16 cellular contexts compared by ENCODE assay signal in genomic region chr4:996994-997374, GRCh38. TPM values are rescaled to one million over a fixed set of nuclear protein-coding genes. Genes with fewer than 3 reads are reported as not detected.
A peak's percentile ranks its signal among the peaks of the same experiment; 100 is the strongest.
DNase-seq lines count a peak whose midpoint lies in the region; ATAC-seq, FAIRE-seq and TF ChIP-seq lines count a peak whose summit lies in the region.
"Had no signal": no experiment of that assay in that cellular context is flagged by ENCODE, and none has a peak within 500 bp of the region (broad histone marks: within the 10 kb centered on the region; RNA-seq: fewer than 3 reads in every experiment).

No MANE protein-coding gene starts in this region.

- H2AK5ac ChIP-seq in H1 (ENCODE audit: low read depth, low read length), result no peak overlapping the region
- H2AK5ac ChIP-seq in neuronal stem cell (ENCODE audit: low read depth, low read length), result peak overlapping the region; percentile 84

- H3K23ac ChIP-seq in H1 (ENCODE audit: insufficient read length), result no peak overlapping the region
- H3K23ac ChIP-seq in neuronal stem cell (ENCODE audit: low read depth, low read length, poor library complexity), result no peak overlapping the region

- peaks cover 65% of the 10 kb centered on the region for H3K27me3 Mint-ChIP-seq in stimulated activated naive CD8-positive, alpha-beta T cell treated with anti-CD3 and anti-CD28 coated beads, Interleukin-15, amount 100 ng/mL, for 72 hours

- H2AFZ ChIP-seq in H1 (ENCODE audit: low read length) (no peak overlapping the region), neuronal stem cell (ENCODE audit: low read length) (peak overlapping the region; percentile 88)

- H3K4me3 ChIP-seq in H1 (ENCODE audit: extremely low read depth in 1 of 4, insufficient read depth in 2 of 4, low read depth in 3 of 4, low read length in 4 of 4) (peak overlapping the region in 2 of 4 experiments; percentile 15 to 60; a peak in 4 of 8 replicates), neuronal stem cell (ENCODE audit: low read length in 2 of 2) (no peak overlapping the region)
- H3K4me3 ChIP-seq: GM12878 had no signal

- no peak overlapping the region for H3K9ac ChIP-seq in H1 (replicated peaks in 1 of 4; ENCODE audit: extremely low read depth in 1 of 4, low read depth in 3 of 4, low read length in 3 of 4)
- H3K9ac ChIP-seq in neuronal stem cell (ENCODE audit: low read depth, low read length, poor library complexity), result no peak overlapping the region
- H3K9ac ChIP-seq: KMS-11 had no signal

- no peak overlapping the region for H2BK15ac ChIP-seq in H1 (ENCODE audit: low read length)
- H2BK15ac ChIP-seq in neuronal stem cell (ENCODE audit: low read length), result no peak overlapping the region

- peak overlapping the region; percentile 38 to 74; a peak in 3 of 4 replicates for H3K4me2 ChIP-seq in H1 (ENCODE audit: insufficient read depth in 1 of 2, low read depth in 2 of 2, low read length in 2 of 2)
- peak overlapping the region; percentile 69 for H3K4me2 ChIP-seq in neuronal stem cell (ENCODE audit: insufficient read depth, low read length, poor library complexity, severe bottlenecking)
- H3K4me2 ChIP-seq: KMS-11 had no signal

- CTCF ChIA-PET in H1 (lab: Charles Lee; ENCODE audit: partially characterized antibody), result no interaction called here

- H3K9me3 Mint-ChIP-seq in stimulated activated naive CD8-positive, alpha-beta T cell treated with anti-CD3 and anti-CD28 coated beads, Interleukin-15, amount 100 ng/mL, for 72 hours, result no peaks in the 10 kb centered on the region

- peak; percentile 8 for ATAC-seq in stimulated activated naive CD8-positive, alpha-beta T cell treated with anti-CD3 and anti-CD28 coated beads, Interleukin-15, amount 100 ng/mL, for 72 hours
- ATAC-seq in stimulated activated naive CD8-positive, alpha-beta T cell treated with anti-CD3 and anti-CD28 coated beads, Interleukin-15, Interleukin-2, amounts not matched to agents 100 U/mL and 50 U/mL, for 24 hours, result no peak
- no peak for ATAC-seq in HG03521 (IDR thresholded peaks at IDR 0.05; ENCODE audit: unreplicated experiment)
- ATAC-seq: GM12878 had no signal

- TF ChIP-seq RAD21 in H1 (IDR thresholded peaks at IDR 0.05 in 1 of 2, conservative IDR thresholded peaks at IDR 0.05 in 1 of 2; ENCODE audit: low read depth in 2 of 2, low read length in 2 of 2), result no peak

- TF ChIP-seq CTCF in H1 (IDR thresholded peaks at IDR 0.05; ENCODE audit: control extremely low read depth in 1 of 3, insufficient read depth in 1 of 3, low read depth in 1 of 3, low read length in 3 of 3), result no peak

- H2BK120ac ChIP-seq in H1 (replicated peaks; ENCODE audit: low read depth, low read length) (no peak overlapping the region), neuronal stem cell (ENCODE audit: low read depth, low read length) (no peak overlapping the region)

- no peaks in the 10 kb centered on the region for H3K79me1 ChIP-seq in H1 (ENCODE audit: low read depth, low read length)
- peaks cover 2% of the 10 kb centered on the region for H3K79me1 ChIP-seq in neuronal stem cell (ENCODE audit: low read depth, low read length)

- H3K56ac ChIP-seq in H1 (replicated peaks; ENCODE audit: insufficient read length, low read depth, low read length), result no peak overlapping the region

- DNase-seq in stimulated activated naive CD8-positive, alpha-beta T cell treated with anti-CD3 and anti-CD28 coated beads, Interleukin-15, amount 100 ng/mL, for 72 hours, result no peak
- no peak for DNase-seq in stimulated activated naive CD8-positive, alpha-beta T cell treated with anti-CD3 and anti-CD28 coated beads, Interleukin-15, Interleukin-2, amounts not matched to agents 100 U/mL and 50 U/mL, for 24 hours
- DNase-seq in H1 (ENCODE audit: low read depth in 1 of 2, low spot score in 2 of 2) (no peak), neuronal stem cell (ENCODE audit: low spot score) (no peak), cerebellum (ENCODE audit: low spot score) (no peak), kidney tubule cell (ENCODE audit: low spot score) (no peak)
- no peak for DNase-seq in stimulated activated CD8-positive, alpha-beta memory T cell treated with anti-CD3 and anti-CD28 coated beads, Interleukin-4, amount 100 ng/mL, for 48 hours
- DNase-seq: NCI-H1105, SIG-M5, T-helper 2 cell, uterus had no signal

- peaks cover 2 to 24% of the 10 kb centered on the region in 2 experiments for H4K20me1 ChIP-seq in H1 (replicated peaks in 1 of 2; ENCODE audit: control insufficient read depth in 1 of 2, insufficient read depth in 2 of 2, low read length in 2 of 2)

- TF ChIP-seq EP300 in H1 (IDR thresholded peaks at IDR 0.05; ENCODE audit: borderline replicate concordance in 1 of 2, low read depth in 2 of 2, low read length in 2 of 2), result no peak

- H3K9me3 ChIP-seq in H1 (ENCODE audit: insufficient read depth in 2 of 2, low read depth in 1 of 2, low read length in 1 of 2), result no peaks in the 10 kb centered on the region
- H3K9me3 ChIP-seq in neuronal stem cell (replicated peaks in 1 of 2; ENCODE audit: control insufficient read depth in 2 of 2, insufficient read depth in 1 of 2, low read depth in 1 of 2, low read length in 2 of 2), result peaks cover 2 to 6% of the 10 kb centered on the region in 2 donors
- H3K9me3 ChIP-seq: uterus had no signal

- H3K4me1 Mint-ChIP-seq in stimulated activated naive CD8-positive, alpha-beta T cell treated with anti-CD3 and anti-CD28 coated beads, Interleukin-15, amount 100 ng/mL, for 72 hours, result peaks cover 21% of the 10 kb centered on the region

- H3K18ac ChIP-seq in H1 (ENCODE audit: extremely low read depth, low read length) (no peak overlapping the region), neuronal stem cell (ENCODE audit: low read length) (peak overlapping the region; percentile 48)

- POLR2A ChIA-PET in H1 (lab: Charles Lee; ENCODE audit: partially characterized antibody), result no interaction called here

- no peaks in the 10 kb centered on the region for H3K36me3 ChIP-seq in H1 (ENCODE audit: control insufficient read depth in 2 of 4, insufficient read depth in 4 of 4, low read length in 3 of 4)
- no peaks in the 10 kb centered on the region for H3K36me3 ChIP-seq in neuronal stem cell (replicated peaks in 1 of 2; ENCODE audit: control insufficient read depth in 2 of 2, insufficient read depth in 2 of 2, low read length in 2 of 2)
- H3K36me3 ChIP-seq: uterus had no signal

- no peak for TF ChIP-seq POLR2A in H1 (IDR thresholded peaks at IDR 0.05; ENCODE audit: control extremely low read depth in 1 of 2, low read depth in 2 of 2, low read length in 2 of 2)

- H2BK5ac ChIP-seq in H1 (ENCODE audit: low read depth, low read length) (no peak overlapping the region), neuronal stem cell (ENCODE audit: low read length) (no peak overlapping the region)

- no peak overlapping the region for H2BK20ac ChIP-seq in H1 (ENCODE audit: low read length)

- H3K27me3 ChIP-seq in H1 (replicated peaks in 1 of 4; ENCODE audit: control insufficient read depth in 3 of 4, extremely low read depth in 1 of 4, insufficient read depth in 3 of 4, low read length in 3 of 4), result peaks cover 34 to 61% (median 58%) of the 10 kb centered on the region in 4 experiments
- peaks cover 14 to 59% (median 54%) of the 10 kb centered on the region in 3 experiments for H3K27me3 ChIP-seq in neuronal stem cell (ENCODE audit: control insufficient read depth in 3 of 3, insufficient read depth in 3 of 3, low read depth in 1 of 3, low read length in 3 of 3)

- H3K27ac ChIP-seq in H1 (ENCODE audit: low read depth, low read length) (no peak overlapping the region), neuronal stem cell (replicated peaks; ENCODE audit: low read length) (no peak overlapping the region)
- H3K27ac ChIP-seq: KMS-11, skin epidermis, uterus had no signal

- no peak for FAIRE-seq in H1 (lab: Jason Lieb, UNC)
- FAIRE-seq: frontal cortex, GM12878 had no signal

- H3K4me3 Mint-ChIP-seq in stimulated activated naive CD8-positive, alpha-beta T cell treated with anti-CD3 and anti-CD28 coated beads, Interleukin-15, amount 100 ng/mL, for 72 hours, result peak overlapping the region in 1 of 2 donors; percentile 46

- peaks cover 0 to 3% (median 2%) of the 10 kb centered on the region in 4 experiments; a peak in 5 of 7 replicates for H3K4me1 ChIP-seq in H1 (replicated peaks in 1 of 4; ENCODE audit: control insufficient read depth in 3 of 4, insufficient read depth in 4 of 4, low read length in 3 of 4)
- peaks cover 4 to 21% of the 10 kb centered on the region in 2 donors for H3K4me1 ChIP-seq in neuronal stem cell (ENCODE audit: control insufficient read depth in 2 of 2, insufficient read depth in 1 of 2, low read depth in 1 of 2, low read length in 2 of 2)

- WGBS in H1 (ENCODE audit: extremely low coverage in 1 of 2, insufficient coverage in 1 of 2, insufficient read length in 1 of 2, insufficient replicate concordance in 2 of 2, low coverage in 1 of 2, low lambda C conversion rate in 2 of 2, missing lambda C conversion rate in 1 of 2), 2 experiments, result 46% methylated on average over 16 of the region's 25 CpGs; no CpG with 5 or more reads in 1 of the 2 experiments
- WGBS in neuronal stem cell (ENCODE audit: extremely low coverage in 2 of 2, insufficient read length in 2 of 2, insufficient replicate concordance in 1 of 2), 2 donors, result no CpG with 5 or more reads among the region's 25 CpGs

- H4K91ac ChIP-seq in H1 (replicated peaks; ENCODE audit: insufficient read length, low read length), result no peak overlapping the region
- no peak overlapping the region for H4K91ac ChIP-seq in neuronal stem cell (ENCODE audit: low read depth, low read length, poor library complexity)

- H3K79me2 ChIP-seq in H1 (ENCODE audit: control insufficient read depth in 1 of 2, insufficient read depth in 2 of 2, low read length in 2 of 2), result no peaks in the 10 kb centered on the region

- H2BK12ac ChIP-seq in H1 (ENCODE audit: low read depth, low read length) (no peak overlapping the region), neuronal stem cell (ENCODE audit: low read length) (no peak overlapping the region)

- H3K14ac ChIP-seq in H1 (ENCODE audit: insufficient read length), result no peak overlapping the region
- H3K14ac ChIP-seq in neuronal stem cell (ENCODE audit: low read length), result no peak overlapping the region

- H3K4ac ChIP-seq in H1 (replicated peaks; ENCODE audit: insufficient read length, low read depth, low read length) (no peak overlapping the region), neuronal stem cell (ENCODE audit: low read length) (no peak overlapping the region)

- peaks cover 2% of the 10 kb centered on the region; the same call in 1 of the 2 replicates for H3K23me2 ChIP-seq in H1 (ENCODE audit: low read depth, low read length)

- H4K8ac ChIP-seq in H1 (ENCODE audit: extremely low read depth, insufficient read depth, low read length), result no peak overlapping the region
- no peak overlapping the region for H4K8ac ChIP-seq in neuronal stem cell (ENCODE audit: low read depth, low read length)

- H3K27ac Mint-ChIP-seq in stimulated activated naive CD8-positive, alpha-beta T cell treated with anti-CD3 and anti-CD28 coated beads, Interleukin-15, amount 100 ng/mL, for 72 hours, result no peak overlapping the region

- no peak overlapping the region for H4K5ac ChIP-seq in H1 (ENCODE audit: insufficient read length, low read depth, low read length)

RNA-seq across cellular contexts. Expression of gene SLC26A1, which starts 3.8 kb away (rescaled TPM):
- not detected in 2 replicates for total RNA-seq in H1 (2021; fragmentation: NEBNext Ultra II Directional; extraction: Animal tissue kit (Norgen Biotek cat#: 25700))
- 0.11 and 0.14 TPM in 2 replicates for polyA plus RNA-seq in H1 (2011; rRNA removed)
- polyA plus RNA-seq in H1 (2011; cell fraction: cytosol; rRNA removed), result 0.10 TPM
- polyA plus RNA-seq in H1 (2011; cell fraction: nucleus; rRNA removed), result 0.57 TPM
- 0.20 to 0.67 TPM (median 0.33 TPM) in 4 replicates for polyA plus RNA-seq in H1 (2012, experiment 1 of 2)
- polyA plus RNA-seq in H1 (2012, experiment 2 of 2), result 0.08 TPM
- polyA plus RNA-seq in H1 (2013, experiment 1 of 2), result 0.14 TPM
- polyA plus RNA-seq in H1 (2013, experiment 2 of 2), result 0.06 TPM
- 0.07 and 0.09 TPM in 2 replicates for polyA minus RNA-seq in H1 (2011; rRNA and poly(A)+ RNA removed)
- polyA minus RNA-seq in H1 (2011; cell fraction: cytosol; rRNA and poly(A)+ RNA removed), result not detected
- polyA minus RNA-seq in H1 (2011; cell fraction: nucleus; rRNA and poly(A)+ RNA removed), result 0.20 TPM
- 0.13 TPM for polyA plus RNA-seq in neuronal stem cell (2013, experiment 1 of 2)
- polyA plus RNA-seq in neuronal stem cell (2013, experiment 2 of 2), result 0.15 TPM
- total RNA-seq in cerebellum, result 3.0 TPM

RNA-seq across cellular contexts. Expression of gene IDUA, which starts 10.1 kb away (rescaled TPM):
- 4.8 and 6.5 TPM in 2 replicates for total RNA-seq in H1 (2021; fragmentation: NEBNext Ultra II Directional; extraction: Animal tissue kit (Norgen Biotek cat#: 25700))
- polyA plus RNA-seq in H1 (2011; rRNA removed), result 2.8 and 5.8 TPM in 2 replicates
- 3.5 TPM for polyA plus RNA-seq in H1 (2011; cell fraction: cytosol; rRNA removed)
- polyA plus RNA-seq in H1 (2011; cell fraction: nucleus; rRNA removed), result 30.1 TPM
- 1.3 to 4.4 TPM (median 2.7 TPM) in 4 replicates for polyA plus RNA-seq in H1 (2012, experiment 1 of 2)
- 1.2 TPM for polyA plus RNA-seq in H1 (2012, experiment 2 of 2)
- polyA plus RNA-seq in H1 (2013, experiment 1 of 2), result 2.0 TPM
- polyA plus RNA-seq in H1 (2013, experiment 2 of 2), result 2.1 TPM
- polyA minus RNA-seq in H1 (2011; rRNA and poly(A)+ RNA removed), result 0.93 and 1.1 TPM in 2 replicates
- polyA minus RNA-seq in H1 (2011; cell fraction: cytosol; rRNA and poly(A)+ RNA removed), result 2.7 TPM
- polyA minus RNA-seq in H1 (2011; cell fraction: nucleus; rRNA and poly(A)+ RNA removed), result 8.1 TPM
- 6.9 TPM for polyA plus RNA-seq in neuronal stem cell (2013, experiment 1 of 2)
- polyA plus RNA-seq in neuronal stem cell (2013, experiment 2 of 2), result 5.7 TPM
- total RNA-seq in cerebellum, result 16.7 TPM

RNA-seq across cellular contexts. Expression of gene FGFRL1, which starts 14.4 kb away (rescaled TPM):
- 18.8 and 18.9 TPM in 2 replicates for total RNA-seq in H1 (2021; fragmentation: NEBNext Ultra II Directional; extraction: Animal tissue kit (Norgen Biotek cat#: 25700))
- 34.6 and 38.9 TPM in 2 replicates for polyA plus RNA-seq in H1 (2011; rRNA removed)
- 27.7 TPM for polyA plus RNA-seq in H1 (2011; cell fraction: cytosol; rRNA removed)
- 30.1 TPM for polyA plus RNA-seq in H1 (2011; cell fraction: nucleus; rRNA removed)
- 12.6 to 21.8 TPM (median 19.7 TPM) in 4 replicates for polyA plus RNA-seq in H1 (2012, experiment 1 of 2)
- polyA plus RNA-seq in H1 (2012, experiment 2 of 2), result 15.6 TPM
- 21.1 TPM for polyA plus RNA-seq in H1 (2013, experiment 1 of 2)
- 22.9 TPM for polyA plus RNA-seq in H1 (2013, experiment 2 of 2)
- polyA minus RNA-seq in H1 (2011; rRNA and poly(A)+ RNA removed), result 72.8 and 101 TPM in 2 replicates
- 20.7 TPM for polyA minus RNA-seq in H1 (2011; cell fraction: cytosol; rRNA and poly(A)+ RNA removed)
- polyA minus RNA-seq in H1 (2011; cell fraction: nucleus; rRNA and poly(A)+ RNA removed), result 22.0 TPM
- 67.8 TPM for polyA plus RNA-seq in neuronal stem cell (2013, experiment 1 of 2)
- 66.3 TPM for polyA plus RNA-seq in neuronal stem cell (2013, experiment 2 of 2)
- total RNA-seq in cerebellum, result 5.3 TPM

RNA-seq across cellular contexts. Expression of gene DGKQ, which starts 23.6 kb away (rescaled TPM):
- total RNA-seq in H1 (2021; fragmentation: NEBNext Ultra II Directional; extraction: Animal tissue kit (Norgen Biotek cat#: 25700)), result 9.3 and 9.7 TPM in 2 replicates
- polyA plus RNA-seq in H1 (2011; rRNA removed), result 7.3 and 14.5 TPM in 2 replicates
- 11.1 TPM for polyA plus RNA-seq in H1 (2011; cell fraction: cytosol; rRNA removed)
- polyA plus RNA-seq in H1 (2011; cell fraction: nucleus; rRNA removed), result 97.1 TPM
- 6.3 to 10.5 TPM (median 9.8 TPM) in 4 replicates for polyA plus RNA-seq in H1 (2012, experiment 1 of 2)
- 5.8 TPM for polyA plus RNA-seq in H1 (2012, experiment 2 of 2)
- 5.9 TPM for polyA plus RNA-seq in H1 (2013, experiment 1 of 2)
- 5.2 TPM for polyA plus RNA-seq in H1 (2013, experiment 2 of 2)
- 3.4 and 6.0 TPM in 2 replicates for polyA minus RNA-seq in H1 (2011; rRNA and poly(A)+ RNA removed)
- polyA minus RNA-seq in H1 (2011; cell fraction: cytosol; rRNA and poly(A)+ RNA removed), result 10.1 TPM
- polyA minus RNA-seq in H1 (2011; cell fraction: nucleus; rRNA and poly(A)+ RNA removed), result 13.6 TPM
- 5.4 TPM for polyA plus RNA-seq in neuronal stem cell (2013, experiment 1 of 2)
- polyA plus RNA-seq in neuronal stem cell (2013, experiment 2 of 2), result 5.2 TPM
- total RNA-seq in cerebellum, result 7.3 TPM
